In the genomic region with DNA sequence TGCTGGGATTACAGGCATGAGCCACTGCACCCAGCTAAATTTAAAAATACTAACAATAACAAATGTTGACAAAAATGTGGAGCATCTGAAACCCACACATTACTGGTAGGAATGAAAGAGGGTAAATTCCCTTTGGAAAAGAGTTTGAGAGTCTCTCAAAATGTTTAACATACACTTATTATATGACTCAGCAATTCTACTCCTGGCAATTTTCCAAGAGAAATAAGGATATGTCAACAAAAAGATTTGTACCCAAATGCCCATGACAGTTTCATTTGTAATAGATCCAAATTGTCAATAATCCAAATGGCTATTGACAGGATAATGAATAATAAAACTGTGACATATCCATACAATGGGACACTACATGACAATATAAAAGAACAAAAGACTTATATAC, we compare ENCODE assay signal across 1 cellular context.
TF ChIP-seq lines count a peak whose summit lies in the region.

No MANE protein-coding gene starts in this region.

TF ChIP-seq in WTC11, 78 proteins besides CTCF, POLR2A, EP300 and RAD21 (continued from another document):
- TF ChIP-seq, protein P1, sequence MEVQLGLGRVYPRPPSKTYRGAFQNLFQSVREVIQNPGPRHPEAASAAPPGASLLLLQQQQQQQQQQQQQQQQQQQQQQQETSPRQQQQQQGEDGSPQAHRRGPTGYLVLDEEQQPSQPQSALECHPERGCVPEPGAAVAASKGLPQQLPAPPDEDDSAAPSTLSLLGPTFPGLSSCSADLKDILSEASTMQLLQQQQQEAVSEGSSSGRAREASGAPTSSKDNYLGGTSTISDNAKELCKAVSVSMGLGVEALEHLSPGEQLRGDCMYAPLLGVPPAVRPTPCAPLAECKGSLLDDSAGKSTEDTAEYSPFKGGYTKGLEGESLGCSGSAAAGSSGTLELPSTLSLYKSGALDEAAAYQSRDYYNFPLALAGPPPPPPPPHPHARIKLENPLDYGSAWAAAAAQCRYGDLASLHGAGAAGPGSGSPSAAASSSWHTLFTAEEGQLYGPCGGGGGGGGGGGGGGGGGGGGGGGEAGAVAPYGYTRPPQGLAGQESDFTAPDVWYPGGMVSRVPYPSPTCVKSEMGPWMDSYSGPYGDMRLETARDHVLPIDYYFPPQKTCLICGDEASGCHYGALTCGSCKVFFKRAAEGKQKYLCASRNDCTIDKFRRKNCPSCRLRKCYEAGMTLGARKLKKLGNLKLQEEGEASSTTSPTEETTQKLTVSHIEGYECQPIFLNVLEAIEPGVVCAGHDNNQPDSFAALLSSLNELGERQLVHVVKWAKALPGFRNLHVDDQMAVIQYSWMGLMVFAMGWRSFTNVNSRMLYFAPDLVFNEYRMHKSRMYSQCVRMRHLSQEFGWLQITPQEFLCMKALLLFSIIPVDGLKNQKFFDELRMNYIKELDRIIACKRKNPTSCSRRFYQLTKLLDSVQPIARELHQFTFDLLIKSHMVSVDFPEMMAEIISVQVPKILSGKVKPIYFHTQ (CRISPR knock-in tag; IDR thresholded peaks at IDR 0.05): no peak
- TF ChIP-seq SP1 (CRISPR knock-in tag; conservative IDR thresholded peaks at IDR 0.05) (no peak), ZNF121 (CRISPR knock-in tag; IDR thresholded peaks at IDR 0.05) (no peak), GRHL2 (CRISPR knock-in tag; IDR thresholded peaks at IDR 0.05; ENCODE audit: insufficient replicate concordance, severe bottlenecking) (no peak)
